Comparison of ENCODE assay signal across 1 cellular context in the genomic region with DNA sequence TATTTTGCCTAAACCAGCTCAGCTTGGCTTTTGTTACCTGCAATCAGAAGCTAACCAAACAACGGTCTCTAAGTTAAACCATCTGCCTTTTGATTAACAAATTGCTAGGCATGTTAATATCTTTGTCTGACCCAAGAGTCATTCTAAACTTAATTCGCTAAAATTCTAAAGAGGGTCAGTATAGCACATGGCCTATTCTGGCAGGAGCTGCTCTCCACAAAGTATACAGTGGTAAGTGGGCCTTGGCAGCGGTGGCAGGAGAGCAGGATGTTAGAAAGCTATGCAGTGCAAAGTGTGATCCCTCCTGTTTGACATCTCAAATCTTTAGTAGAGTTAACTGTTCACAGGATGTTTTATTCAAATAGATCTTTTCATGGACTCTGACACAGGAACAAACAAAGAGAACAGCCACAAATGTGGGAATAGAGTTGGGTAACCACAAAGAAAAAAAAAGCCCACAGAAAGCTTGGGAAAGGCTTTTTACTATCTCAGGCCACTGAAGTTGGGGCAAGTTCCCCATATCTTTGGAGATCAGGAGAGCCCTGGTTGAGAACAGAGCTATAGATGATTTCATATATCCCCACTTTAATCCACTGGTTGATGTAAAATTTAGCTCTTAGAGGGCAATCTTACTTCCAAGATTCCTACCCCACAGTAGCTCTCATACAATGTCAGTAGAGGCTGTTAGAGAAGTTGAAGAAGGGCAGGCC.
TF ChIP-seq lines count a peak whose summit lies in the region.

No MANE protein-coding gene starts in this region.

TF ChIP-seq in HepG2, 621 proteins besides CTCF, POLR2A, EP300 and RAD21 (continued from another document and continues in another):
- TF ChIP-seq, protein P1, sequence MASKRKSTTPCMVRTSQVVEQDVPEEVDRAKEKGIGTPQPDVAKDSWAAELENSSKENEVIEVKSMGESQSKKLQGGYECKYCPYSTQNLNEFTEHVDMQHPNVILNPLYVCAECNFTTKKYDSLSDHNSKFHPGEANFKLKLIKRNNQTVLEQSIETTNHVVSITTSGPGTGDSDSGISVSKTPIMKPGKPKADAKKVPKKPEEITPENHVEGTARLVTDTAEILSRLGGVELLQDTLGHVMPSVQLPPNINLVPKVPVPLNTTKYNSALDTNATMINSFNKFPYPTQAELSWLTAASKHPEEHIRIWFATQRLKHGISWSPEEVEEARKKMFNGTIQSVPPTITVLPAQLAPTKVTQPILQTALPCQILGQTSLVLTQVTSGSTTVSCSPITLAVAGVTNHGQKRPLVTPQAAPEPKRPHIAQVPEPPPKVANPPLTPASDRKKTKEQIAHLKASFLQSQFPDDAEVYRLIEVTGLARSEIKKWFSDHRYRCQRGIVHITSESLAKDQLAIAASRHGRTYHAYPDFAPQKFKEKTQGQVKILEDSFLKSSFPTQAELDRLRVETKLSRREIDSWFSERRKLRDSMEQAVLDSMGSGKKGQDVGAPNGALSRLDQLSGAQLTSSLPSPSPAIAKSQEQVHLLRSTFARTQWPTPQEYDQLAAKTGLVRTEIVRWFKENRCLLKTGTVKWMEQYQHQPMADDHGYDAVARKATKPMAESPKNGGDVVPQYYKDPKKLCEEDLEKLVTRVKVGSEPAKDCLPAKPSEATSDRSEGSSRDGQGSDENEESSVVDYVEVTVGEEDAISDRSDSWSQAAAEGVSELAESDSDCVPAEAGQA (IDR thresholded peaks at IDR 0.05; ENCODE audit: low read depth) = no peak
- TF ChIP-seq, protein P1 (CRISPR knock-in tag; IDR thresholded peaks at IDR 0.05; ENCODE audit: borderline replicate concordance) = no peak
- TF ChIP-seq NPAS2 (CRISPR knock-in tag; IDR thresholded peaks at IDR 0.05; ENCODE audit: borderline replicate concordance) (no peak), MZF1 (CRISPR knock-in tag; IDR thresholded peaks at IDR 0.05; ENCODE audit: borderline replicate concordance) (no peak), RARG (CRISPR knock-in tag; IDR thresholded peaks at IDR 0.05; ENCODE audit: low read depth) (no peak), MYC (CRISPR knock-in tag; IDR thresholded peaks at IDR 0.05; ENCODE audit: borderline replicate concordance) (peak; percentile 75), CBX5 (CRISPR knock-in tag; IDR thresholded peaks at IDR 0.05; ENCODE audit: borderline replicate concordance) (peak; percentile 57; the same call in 1 of the 2 replicates), RFXAP (CRISPR knock-in tag; IDR thresholded peaks at IDR 0.05; ENCODE audit: borderline replicate concordance) (no peak), FOXO1 (CRISPR knock-in tag; IDR thresholded peaks at IDR 0.05) (no peak; the same call in 1 of the 2 replicates), ZNF329 (CRISPR knock-in tag; IDR thresholded peaks at IDR 0.05; ENCODE audit: low read depth) (no peak), KLF6 (CRISPR knock-in tag; IDR thresholded peaks at IDR 0.05) (no peak), ZBTB3 (CRISPR knock-in tag; IDR thresholded peaks at IDR 0.05; ENCODE audit: borderline replicate concordance, low read depth) (no peak), ZKSCAN1 (IDR thresholded peaks at IDR 0.05; ENCODE audit: low read length) (no peak), KDM6A (CRISPR knock-in tag; IDR thresholded peaks at IDR 0.05; ENCODE audit: low read depth) (peak; percentile 81), ZBTB7B (CRISPR knock-in tag; IDR thresholded peaks at IDR 0.05) (peak; percentile 49), HMGA1 (CRISPR knock-in tag; conservative IDR thresholded peaks at IDR 0.05) (no peak), ZFAT (CRISPR knock-in tag; conservative IDR thresholded peaks at IDR 0.05) (no peak), ZNF30 (CRISPR knock-in tag; IDR thresholded peaks at IDR 0.05) (no peak), AKAP8 (CRISPR knock-in tag; IDR thresholded peaks at IDR 0.05) (no peak), ZNF773 (CRISPR knock-in tag; IDR thresholded peaks at IDR 0.05; ENCODE audit: borderline replicate concordance) (no peak), SRSF9 (IDR thresholded peaks at IDR 0.05; ENCODE audit: borderline replicate concordance, insufficient read depth, low read depth, low read length, poor library complexity, severe bottlenecking) (no peak), ARNTL (CRISPR knock-in tag; IDR thresholded peaks at IDR 0.05) (0 out of 2 replicates have a peak, but pooled peaks have one; percentile 38), YEATS4 (CRISPR knock-in tag; IDR thresholded peaks at IDR 0.05; ENCODE audit: borderline replicate concordance) (peak; percentile 77; the same call in 1 of the 2 replicates), ZFP90 (CRISPR knock-in tag; IDR thresholded peaks at IDR 0.05; ENCODE audit: borderline replicate concordance) (0 out of 2 replicates have a peak, but pooled peaks have one; percentile 27), SMAD3 (CRISPR knock-in tag; IDR thresholded peaks at IDR 0.05) (no peak; the same call in 1 of the 2 replicates), PHF8 (CRISPR knock-in tag; IDR thresholded peaks at IDR 0.05) (peak; percentile 48), ZNF292 (CRISPR knock-in tag; IDR thresholded peaks at IDR 0.05; ENCODE audit: borderline replicate concordance, low read depth) (peak; percentile 94)
- TF ChIP-seq, protein P2, sequence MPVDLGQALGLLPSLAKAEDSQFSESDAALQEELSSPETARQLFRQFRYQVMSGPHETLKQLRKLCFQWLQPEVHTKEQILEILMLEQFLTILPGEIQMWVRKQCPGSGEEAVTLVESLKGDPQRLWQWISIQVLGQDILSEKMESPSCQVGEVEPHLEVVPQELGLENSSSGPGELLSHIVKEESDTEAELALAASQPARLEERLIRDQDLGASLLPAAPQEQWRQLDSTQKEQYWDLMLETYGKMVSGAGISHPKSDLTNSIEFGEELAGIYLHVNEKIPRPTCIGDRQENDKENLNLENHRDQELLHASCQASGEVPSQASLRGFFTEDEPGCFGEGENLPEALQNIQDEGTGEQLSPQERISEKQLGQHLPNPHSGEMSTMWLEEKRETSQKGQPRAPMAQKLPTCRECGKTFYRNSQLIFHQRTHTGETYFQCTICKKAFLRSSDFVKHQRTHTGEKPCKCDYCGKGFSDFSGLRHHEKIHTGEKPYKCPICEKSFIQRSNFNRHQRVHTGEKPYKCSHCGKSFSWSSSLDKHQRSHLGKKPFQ (CRISPR knock-in tag; IDR thresholded peaks at IDR 0.05; ENCODE audit: insufficient replicate concordance) = peak; percentile 72
- TF ChIP-seq, protein P3, sequence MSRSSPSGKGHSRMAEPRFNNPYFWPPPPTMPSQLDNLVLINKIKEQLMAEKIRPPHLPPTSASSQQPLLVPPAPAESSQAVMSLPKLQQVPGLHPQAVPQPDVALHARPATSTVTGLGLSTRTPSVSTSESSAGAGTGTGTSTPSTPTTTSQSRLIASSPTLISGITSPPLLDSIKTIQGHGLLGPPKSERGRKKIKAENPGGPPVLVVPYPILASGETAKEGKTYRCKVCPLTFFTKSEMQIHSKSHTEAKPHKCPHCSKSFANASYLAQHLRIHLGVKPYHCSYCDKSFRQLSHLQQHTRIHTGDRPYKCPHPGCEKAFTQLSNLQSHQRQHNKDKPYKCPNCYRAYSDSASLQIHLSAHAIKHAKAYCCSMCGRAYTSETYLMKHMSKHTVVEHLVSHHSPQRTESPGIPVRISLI (CRISPR knock-in tag; IDR thresholded peaks at IDR 0.05; ENCODE audit: borderline replicate concordance) = peak; percentile 99
- TF ChIP-seq, protein P4, sequence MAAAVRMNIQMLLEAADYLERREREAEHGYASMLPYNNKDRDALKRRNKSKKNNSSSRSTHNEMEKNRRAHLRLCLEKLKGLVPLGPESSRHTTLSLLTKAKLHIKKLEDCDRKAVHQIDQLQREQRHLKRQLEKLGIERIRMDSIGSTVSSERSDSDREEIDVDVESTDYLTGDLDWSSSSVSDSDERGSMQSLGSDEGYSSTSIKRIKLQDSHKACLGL (CRISPR knock-in tag; IDR thresholded peaks at IDR 0.05) = no peak
- TF ChIP-seq, protein P5, sequence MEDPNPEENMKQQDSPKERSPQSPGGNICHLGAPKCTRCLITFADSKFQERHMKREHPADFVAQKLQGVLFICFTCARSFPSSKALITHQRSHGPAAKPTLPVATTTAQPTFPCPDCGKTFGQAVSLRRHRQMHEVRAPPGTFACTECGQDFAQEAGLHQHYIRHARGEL (CRISPR knock-in tag; IDR thresholded peaks at IDR 0.05) = no peak
- TF ChIP-seq, protein P6, sequence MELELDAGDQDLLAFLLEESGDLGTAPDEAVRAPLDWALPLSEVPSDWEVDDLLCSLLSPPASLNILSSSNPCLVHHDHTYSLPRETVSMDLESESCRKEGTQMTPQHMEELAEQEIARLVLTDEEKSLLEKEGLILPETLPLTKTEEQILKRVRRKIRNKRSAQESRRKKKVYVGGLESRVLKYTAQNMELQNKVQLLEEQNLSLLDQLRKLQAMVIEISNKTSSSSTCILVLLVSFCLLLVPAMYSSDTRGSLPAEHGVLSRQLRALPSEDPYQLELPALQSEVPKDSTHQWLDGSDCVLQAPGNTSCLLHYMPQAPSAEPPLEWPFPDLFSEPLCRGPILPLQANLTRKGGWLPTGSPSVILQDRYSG (CRISPR knock-in tag; IDR thresholded peaks at IDR 0.05) = no peak
- TF ChIP-seq, protein P7, sequence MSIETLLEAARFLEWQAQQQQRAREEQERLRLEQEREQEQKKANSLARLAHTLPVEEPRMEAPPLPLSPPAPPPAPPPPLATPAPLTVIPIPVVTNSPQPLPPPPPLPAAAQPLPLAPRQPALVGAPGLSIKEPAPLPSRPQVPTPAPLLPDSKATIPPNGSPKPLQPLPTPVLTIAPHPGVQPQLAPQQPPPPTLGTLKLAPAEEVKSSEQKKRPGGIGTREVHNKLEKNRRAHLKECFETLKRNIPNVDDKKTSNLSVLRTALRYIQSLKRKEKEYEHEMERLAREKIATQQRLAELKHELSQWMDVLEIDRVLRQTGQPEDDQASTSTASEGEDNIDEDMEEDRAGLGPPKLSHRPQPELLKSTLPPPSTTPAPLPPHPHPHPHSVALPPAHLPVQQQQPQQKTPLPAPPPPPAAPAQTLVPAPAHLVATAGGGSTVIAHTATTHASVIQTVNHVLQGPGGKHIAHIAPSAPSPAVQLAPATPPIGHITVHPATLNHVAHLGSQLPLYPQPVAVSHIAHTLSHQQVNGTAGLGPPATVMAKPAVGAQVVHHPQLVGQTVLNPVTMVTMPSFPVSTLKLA (IDR thresholded peaks at IDR 0.05) = no peak
- TF ChIP-seq, protein P8, sequence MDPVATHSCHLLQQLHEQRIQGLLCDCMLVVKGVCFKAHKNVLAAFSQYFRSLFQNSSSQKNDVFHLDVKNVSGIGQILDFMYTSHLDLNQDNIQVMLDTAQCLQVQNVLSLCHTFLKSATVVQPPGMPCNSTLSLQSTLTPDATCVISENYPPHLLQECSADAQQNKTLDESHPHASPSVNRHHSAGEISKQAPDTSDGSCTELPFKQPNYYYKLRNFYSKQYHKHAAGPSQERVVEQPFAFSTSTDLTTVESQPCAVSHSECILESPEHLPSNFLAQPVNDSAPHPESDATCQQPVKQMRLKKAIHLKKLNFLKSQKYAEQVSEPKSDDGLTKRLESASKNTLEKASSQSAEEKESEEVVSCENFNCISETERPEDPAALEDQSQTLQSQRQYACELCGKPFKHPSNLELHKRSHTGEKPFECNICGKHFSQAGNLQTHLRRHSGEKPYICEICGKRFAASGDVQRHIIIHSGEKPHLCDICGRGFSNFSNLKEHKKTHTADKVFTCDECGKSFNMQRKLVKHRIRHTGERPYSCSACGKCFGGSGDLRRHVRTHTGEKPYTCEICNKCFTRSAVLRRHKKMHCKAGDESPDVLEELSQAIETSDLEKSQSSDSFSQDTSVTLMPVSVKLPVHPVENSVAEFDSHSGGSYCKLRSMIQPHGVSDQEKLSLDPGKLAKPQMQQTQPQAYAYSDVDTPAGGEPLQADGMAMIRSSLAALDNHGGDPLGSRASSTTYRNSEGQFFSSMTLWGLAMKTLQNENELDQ (CRISPR knock-in tag; IDR thresholded peaks at IDR 0.05; ENCODE audit: borderline replicate concordance) = peak; percentile 33; the same call in 1 of the 2 replicates
- TF ChIP-seq, protein P9, sequence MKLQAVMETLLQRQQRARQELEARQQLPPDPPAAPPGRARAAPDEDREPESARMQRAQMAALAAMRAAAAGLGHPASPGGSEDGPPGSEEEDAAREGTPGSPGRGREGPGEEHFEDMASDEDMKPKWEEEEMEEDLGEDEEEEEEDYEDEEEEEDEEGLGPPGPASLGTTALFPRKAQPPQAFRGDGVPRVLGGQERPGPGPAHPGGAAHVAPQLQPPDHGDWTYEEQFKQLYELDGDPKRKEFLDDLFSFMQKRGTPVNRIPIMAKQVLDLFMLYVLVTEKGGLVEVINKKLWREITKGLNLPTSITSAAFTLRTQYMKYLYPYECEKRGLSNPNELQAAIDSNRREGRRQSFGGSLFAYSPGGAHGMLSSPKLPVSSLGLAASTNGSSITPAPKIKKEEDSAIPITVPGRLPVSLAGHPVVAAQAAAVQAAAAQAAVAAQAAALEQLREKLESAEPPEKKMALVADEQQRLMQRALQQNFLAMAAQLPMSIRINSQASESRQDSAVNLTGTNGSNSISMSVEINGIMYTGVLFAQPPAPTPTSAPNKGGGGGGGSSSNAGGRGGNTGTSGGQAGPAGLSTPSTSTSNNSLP (IDR thresholded peaks at IDR 0.05; ENCODE audit: low read depth, low read length) = peak; percentile 98
- TF ChIP-seq, protein P10, sequence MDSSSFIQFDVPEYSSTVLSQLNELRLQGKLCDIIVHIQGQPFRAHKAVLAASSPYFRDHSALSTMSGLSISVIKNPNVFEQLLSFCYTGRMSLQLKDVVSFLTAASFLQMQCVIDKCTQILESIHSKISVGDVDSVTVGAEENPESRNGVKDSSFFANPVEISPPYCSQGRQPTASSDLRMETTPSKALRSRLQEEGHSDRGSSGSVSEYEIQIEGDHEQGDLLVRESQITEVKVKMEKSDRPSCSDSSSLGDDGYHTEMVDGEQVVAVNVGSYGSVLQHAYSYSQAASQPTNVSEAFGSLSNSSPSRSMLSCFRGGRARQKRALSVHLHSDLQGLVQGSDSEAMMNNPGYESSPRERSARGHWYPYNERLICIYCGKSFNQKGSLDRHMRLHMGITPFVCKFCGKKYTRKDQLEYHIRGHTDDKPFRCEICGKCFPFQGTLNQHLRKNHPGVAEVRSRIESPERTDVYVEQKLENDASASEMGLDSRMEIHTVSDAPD (CRISPR knock-in tag; IDR thresholded peaks at IDR 0.05) = peak; percentile 46; the same call in 1 of the 2 replicates
